ENCODE assay signal across 8 cellular contexts in the genomic region with DNA sequence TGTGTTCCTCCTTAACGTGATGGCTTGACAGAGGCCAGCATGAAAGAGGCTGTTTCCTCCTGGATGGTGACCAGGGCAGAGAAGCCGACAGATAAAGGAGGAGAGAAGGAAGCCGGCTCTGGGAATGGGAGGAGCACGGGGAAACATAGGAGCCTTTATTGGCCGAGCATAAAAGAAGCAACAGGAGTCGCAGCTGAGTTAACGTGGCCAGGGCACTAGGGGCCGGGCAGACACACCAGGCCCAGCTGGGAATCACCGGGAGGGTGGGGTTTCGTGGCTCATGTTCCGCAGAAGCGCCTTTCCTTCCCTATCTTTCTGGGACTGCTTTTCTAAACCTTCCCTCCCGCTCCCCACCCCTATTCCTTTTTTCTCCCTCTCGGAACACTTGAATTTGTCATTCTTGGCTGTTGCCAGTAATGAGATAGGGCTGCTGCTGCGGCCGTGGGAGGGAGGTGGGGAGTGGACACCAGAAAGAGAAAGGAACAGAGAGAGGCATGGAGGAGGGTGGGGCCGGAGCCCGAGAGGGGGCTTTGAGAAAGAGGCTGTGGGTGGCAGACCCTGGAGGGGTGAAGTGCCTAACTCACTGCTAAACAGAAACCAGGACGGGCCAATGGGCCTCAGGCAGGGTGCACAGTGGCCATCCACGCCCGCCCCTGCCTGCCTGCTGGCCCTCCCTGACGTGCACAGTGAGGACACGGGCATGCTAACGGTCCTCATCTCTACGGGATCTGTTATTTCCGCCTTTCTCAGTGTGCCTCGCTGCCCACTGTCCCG.
DNase-seq lines count a peak whose midpoint lies in the region; ATAC-seq and TF ChIP-seq lines count a peak whose summit lies in the region.

No MANE protein-coding gene starts in this region.

- no peak for ATAC-seq in GM18873 (IDR thresholded peaks at IDR 0.05; ENCODE audit: low FRiP score, unreplicated experiment)
- no peak for ATAC-seq in HG02623 (IDR thresholded peaks at IDR 0.05; ENCODE audit: unreplicated experiment)

- peak; percentile 13 for TF ChIP-seq CTCF in astrocyte of the spinal cord (IDR thresholded peaks at IDR 0.05; ENCODE audit: low read depth, low read length)

- peak overlapping the region in 20 of 21 experiments; percentile 1 to 81 (median 64) for H3K27ac ChIP-seq in skin epidermis

- in situ Hi-C loops in astrocyte of the spinal cord (cut with HindIII; ENCODE audit: low sequenced_read_pairs) = no loop called here

- H3K4me3 ChIP-seq in astrocyte of the spinal cord (ENCODE audit: low read depth, low read length) = peak overlapping the region; percentile 5
- no peak overlapping the region for H3K4me3 ChIP-seq in skin epidermis

- peak; percentile 73 for DNase-seq in HCEC 1CT
- peak; percentile 91 for DNase-seq in astrocyte of the spinal cord (ENCODE audit: low read depth, low spot score)
- peak; percentile 57 for DNase-seq in iPS-NIHi11 (ENCODE audit: low spot score)
- no peak for DNase-seq in NOMO-1 treated with dmso at 0.1 percent for 144 hours (lab: John Stamatoyannopoulos, UW; ENCODE audit: unreplicated experiment)
- no peak for DNase-seq in GF-D8 (lab: John Stamatoyannopoulos, UW)

Comparison
In these comparisons a context has a peak if more than half of its experiments do, and no peak if none do; other contexts are left out.
1. DNase-seq: peak in HCEC 1CT (single experiment), astrocyte of the spinal cord (single experiment) and iPS-NIHi11 (single experiment); none in NOMO-1 treated with dmso at 0.1 percent for 144 hours (single experiment) and GF-D8 (single experiment).